Comparison of ENCODE assay signal across 1 cellular context in the genomic region with DNA sequence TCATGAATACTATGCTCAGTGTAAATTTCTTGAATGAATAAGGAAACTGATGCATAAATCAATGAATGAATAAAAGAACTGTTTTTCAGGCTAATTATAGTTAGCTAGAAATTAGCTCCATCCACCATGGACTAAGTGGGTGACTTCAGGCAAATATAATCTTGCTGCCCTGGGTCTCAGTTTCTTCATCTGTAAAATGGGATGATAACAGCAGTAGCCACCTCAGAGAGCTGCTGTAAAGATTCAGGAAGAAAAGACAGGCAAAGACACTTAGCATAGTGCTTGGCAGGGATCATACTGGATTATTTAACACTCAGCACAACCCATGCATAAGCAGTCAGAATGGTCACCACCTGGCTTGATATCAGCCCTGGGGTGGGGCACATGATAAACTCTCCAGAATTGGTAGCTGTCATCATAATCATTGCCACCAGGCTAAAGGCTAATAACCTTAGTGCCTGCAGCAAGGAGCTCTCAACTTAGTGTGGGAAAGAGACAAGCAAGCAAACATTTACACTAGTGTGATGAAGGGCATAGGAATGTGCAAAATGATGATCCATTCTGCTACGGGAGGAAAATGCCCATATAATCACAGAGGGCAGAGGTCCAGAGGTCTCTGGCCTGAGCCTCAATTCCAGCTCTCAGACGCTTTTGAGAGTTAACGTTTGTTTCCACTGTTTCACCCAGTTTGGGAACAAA.
TF ChIP-seq lines count a peak whose summit lies in the region.

No MANE protein-coding gene starts in this region.

TF ChIP-seq in liver, 16 proteins besides CTCF, POLR2A, EP300 and RAD21 (continued from another document):
- no peak for TF ChIP-seq HNF4G (IDR thresholded peaks at IDR 0.05)
